In the genomic region with DNA sequence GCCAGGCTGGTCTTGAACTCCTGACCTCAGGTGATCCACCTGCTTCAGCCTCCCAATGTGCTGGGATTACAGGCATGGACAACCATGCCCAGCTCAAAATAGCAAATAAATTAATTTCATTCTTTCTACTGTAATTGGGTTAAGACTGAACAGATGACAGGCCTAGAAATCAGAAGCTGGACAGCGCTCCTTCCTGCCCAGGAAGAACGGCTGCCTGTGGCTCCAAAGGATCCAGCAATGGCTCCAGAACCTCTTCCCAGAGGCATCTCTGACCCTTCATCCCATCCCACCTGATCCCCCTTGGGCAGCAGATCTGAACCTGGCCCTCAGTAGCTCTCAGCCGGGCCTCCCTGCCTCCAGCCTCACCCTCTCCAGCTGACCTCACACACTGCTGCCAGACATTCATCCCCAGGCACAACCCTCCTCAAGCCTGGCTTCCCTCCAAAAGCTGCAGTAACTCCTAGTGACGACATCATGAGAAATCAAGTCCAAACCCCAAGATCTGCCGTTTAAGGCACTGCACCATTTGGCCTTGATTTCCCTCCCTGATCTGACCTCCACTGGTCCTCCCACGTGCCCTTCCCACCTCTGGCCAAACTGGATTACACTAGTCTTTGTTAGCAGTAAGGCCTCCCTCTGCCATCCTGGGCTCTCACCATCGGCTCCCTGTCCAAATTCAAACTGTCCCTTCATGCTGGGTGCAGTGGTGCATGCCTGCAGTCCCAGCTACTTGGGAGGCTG, we compare ENCODE assay signal across 11 cellular contexts. TPM values are rescaled to one million over a fixed set of nuclear protein-coding genes. Genes with fewer than 3 reads are reported as not detected.
A peak's percentile ranks its signal among the peaks of the same experiment; 100 is the strongest.
DNase-seq lines count a peak whose midpoint lies in the region; ATAC-seq and TF ChIP-seq lines count a peak whose summit lies in the region.
"Had no signal": no experiment of that assay in that cellular context is flagged by ENCODE, and none has a peak within 500 bp of the region (broad histone marks: within the 10 kb centered on the region; RNA-seq: fewer than 3 reads in every experiment).

No MANE protein-coding gene starts in this region.

- ATAC-seq in activated T-helper 17 cell treated with anti-CD3 and anti-CD28 coated beads, Interleukin-2, amount 50 U/mL, for 72 hours (replicated peaks): no peak
- no peak for ATAC-seq in HG02884 (IDR thresholded peaks at IDR 0.05; ENCODE audit: unreplicated experiment)
- ATAC-seq: WTC11 had no signal

- TF ChIP-seq CTCF in glutamatergic neuron (IDR thresholded peaks at IDR 0.05; ENCODE audit: partially characterized antibody, unreplicated experiment): no peak

- H3K4me1 Mint-ChIP-seq in activated T-helper 17 cell treated with anti-CD3 and anti-CD28 coated beads, Interleukin-2, amount 50 U/mL, for 72 hours: peaks cover 18% of the 10 kb centered on the region
- H3K4me1 Mint-ChIP-seq in glutamatergic neuron (ENCODE audit: low read depth, unreplicated experiment): peaks cover 2% of the 10 kb centered on the region

- DNase-seq in AG20443 (ENCODE audit: low spot score) (peak; percentile 69), iPS-NIHi11 (ENCODE audit: low spot score) (peak; percentile 3), ureter (ENCODE audit: low spot score) (no peak), glutamatergic neuron (no peak), G401 (ENCODE audit: low spot score) (no peak)
- DNase-seq: DMS153, NCI-H1417 treated with DMSO at 0.1 percent for 48 hours had no signal

- in situ Hi-C loops in G401 (cut with HindIII; ENCODE audit: low sequenced_read_pairs): no loop called here

- peaks cover 69% of the 10 kb centered on the region for H3K36me3 Mint-ChIP-seq in activated T-helper 17 cell treated with anti-CD3 and anti-CD28 coated beads, Interleukin-2, amount 50 U/mL, for 72 hours (ENCODE audit: low read depth)
- no peaks in the 10 kb centered on the region for H3K36me3 Mint-ChIP-seq in glutamatergic neuron (ENCODE audit: unreplicated experiment)

- peak; percentile 36 for TF ChIP-seq POLR2A in GM19193 (IDR thresholded peaks at IDR 0.05; ENCODE audit: extremely low read depth, insufficient read depth, insufficient read length)

- H3K9me3 Mint-ChIP-seq in activated T-helper 17 cell treated with anti-CD3 and anti-CD28 coated beads, Interleukin-2, amount 50 U/mL, for 72 hours: no peaks in the 10 kb centered on the region
- H3K9me3 Mint-ChIP-seq in glutamatergic neuron (ENCODE audit: unreplicated experiment): peaks cover under 1% of the 10 kb centered on the region
- H3K9me3 Mint-ChIP-seq: WTC11 had no signal

- H3K4me3 Mint-ChIP-seq in activated T-helper 17 cell treated with anti-CD3 and anti-CD28 coated beads, Interleukin-2, amount 50 U/mL, for 72 hours: peak overlapping the region; percentile 36
- H3K4me3 Mint-ChIP-seq in glutamatergic neuron (ENCODE audit: unreplicated experiment): no peak overlapping the region
- H3K4me3 Mint-ChIP-seq: WTC11 had no signal

- H3K27ac Mint-ChIP-seq in activated T-helper 17 cell treated with anti-CD3 and anti-CD28 coated beads, Interleukin-2, amount 50 U/mL, for 72 hours: peak overlapping the region; percentile 68
- no peak overlapping the region for H3K27ac Mint-ChIP-seq in glutamatergic neuron (ENCODE audit: unreplicated experiment)
- H3K27ac Mint-ChIP-seq: WTC11 had no signal

- H3K27me3 Mint-ChIP-seq in activated T-helper 17 cell treated with anti-CD3 and anti-CD28 coated beads, Interleukin-2, amount 50 U/mL, for 72 hours: no peaks in the 10 kb centered on the region
- peaks cover 2% of the 10 kb centered on the region for H3K27me3 Mint-ChIP-seq in glutamatergic neuron (ENCODE audit: unreplicated experiment)

RNA-seq across cellular contexts. Expression of a gene that starts 3.1 kb away (rescaled TPM):
- total RNA-seq in activated T-helper 17 cell treated with anti-CD3 and anti-CD28 coated beads, Interleukin-2, amount 50 U/mL, for 72 hours: 10 to 100 TPM; 23.6 to 31.6 TPM
- total RNA-seq in ureter (19.9 TPM), glutamatergic neuron (ENCODE audit: unreplicated experiment) (12.8 TPM)
- total RNA-seq in G401 (2014; rRNA removed; shearing (Covaris generic)): 12.1 and 15.1 TPM in 2 replicates

RNA-seq across cellular contexts. Expression of a gene that starts 12.5 kb away (rescaled TPM):
- total RNA-seq in activated T-helper 17 cell treated with anti-CD3 and anti-CD28 coated beads, Interleukin-2, amount 50 U/mL, for 72 hours: 10 to 100 TPM; 53.6 to 83.2 TPM
- total RNA-seq in ureter (57.0 TPM), glutamatergic neuron (ENCODE audit: unreplicated experiment) (48.8 TPM)
- 87.4 and 107 TPM in 2 replicates for total RNA-seq in G401 (2014; rRNA removed; shearing (Covaris generic))

RNA-seq across cellular contexts. Expression of a gene that starts 12.7 kb away (rescaled TPM):
- total RNA-seq in activated T-helper 17 cell treated with anti-CD3 and anti-CD28 coated beads, Interleukin-2, amount 50 U/mL, for 72 hours: 10 to 100 TPM; 63.2 to 71.9 TPM
- total RNA-seq in ureter: 61.4 TPM
- 65.0 TPM for total RNA-seq in glutamatergic neuron (ENCODE audit: unreplicated experiment)
- 16.6 and 25.4 TPM in 2 replicates for total RNA-seq in G401 (2014; rRNA removed; shearing (Covaris generic))

RNA-seq across cellular contexts. Expression of a gene that starts 15.1 kb away (rescaled TPM):
- 100 to 1,000 TPM in 1 of 2 donors, 10 to 100 TPM in 1; 97.4 to 113 TPM for total RNA-seq in activated T-helper 17 cell treated with anti-CD3 and anti-CD28 coated beads, Interleukin-2, amount 50 U/mL, for 72 hours
- total RNA-seq in ureter (8.8 TPM), glutamatergic neuron (ENCODE audit: unreplicated experiment) (9.3 TPM)
- 14.7 and 15.6 TPM in 2 replicates for total RNA-seq in G401 (2014; rRNA removed; shearing (Covaris generic))

Comparison
In these comparisons a context has a peak if more than half of its experiments do, and no peak if none do; other contexts are left out.
1. DNase-seq: peak in AG20443 (single experiment) and iPS-NIHi11 (single experiment); none in ureter (single experiment), glutamatergic neuron (single experiment) and G401 (single experiment).